In the genomic region with DNA sequence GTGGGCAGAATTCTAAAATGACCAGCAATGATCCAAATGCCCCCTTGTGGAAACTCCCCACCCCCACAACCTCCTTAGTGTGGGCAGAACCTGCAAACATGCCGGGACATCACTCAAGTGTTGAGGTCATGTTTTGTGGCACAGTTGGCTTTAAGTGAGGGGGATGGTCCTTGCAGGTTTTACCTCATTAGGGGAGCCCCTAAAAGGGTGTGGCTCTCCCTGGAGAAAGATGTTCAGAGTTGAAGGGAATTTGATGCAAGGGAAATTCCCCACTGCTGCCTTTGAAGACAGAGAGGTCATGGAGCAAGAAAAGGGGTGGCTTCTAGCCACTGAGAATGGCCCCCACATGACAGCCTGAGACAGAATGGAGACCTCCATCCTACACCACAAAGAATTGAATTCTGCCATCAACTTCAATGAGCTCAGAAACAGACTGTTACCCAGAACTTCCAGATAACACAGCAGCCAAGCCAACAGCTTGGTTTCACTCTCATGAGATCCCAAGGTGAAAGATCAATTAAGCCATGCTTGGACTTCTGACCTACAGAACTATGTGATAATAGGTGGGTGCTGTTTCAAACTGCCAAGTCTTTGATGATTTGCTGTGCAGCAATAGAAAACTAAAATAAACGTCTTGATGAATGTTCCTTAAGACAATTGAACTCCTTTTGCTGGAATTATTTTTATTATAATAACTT, we compare ENCODE assay signal across 24 cellular contexts.
DNase-seq lines count a peak whose midpoint lies in the region; ATAC-seq, FAIRE-seq and TF ChIP-seq lines count a peak whose summit lies in the region.
"Had no signal": no experiment of that assay in that cellular context is flagged by ENCODE, and none has a peak within 500 bp of the region (broad histone marks: within the 10 kb centered on the region; RNA-seq: fewer than 3 reads in every experiment).

No MANE protein-coding gene starts in this region.

- H4K20me1 ChIP-seq in HepG2 (ENCODE audit: insufficient read depth, low read length): no peaks in the 10 kb centered on the region

- intact Hi-C loops in HepG2 (cut with micrococcal nuclease; ENCODE audit: unreplicated experiment) (no loop called here), Calu3 (cut with micrococcal nuclease; ENCODE audit: unreplicated experiment) (no loop called here)

- 55% methylated on average over 2 of the region's 2 CpGs for WGBS in liver
- 4% methylated on average over 1 of the region's 2 CpGs for WGBS in HepG2 (ENCODE audit: low lambda C conversion rate)
- WGBS in tibial nerve, 2 donors: 48 to 57% methylated on average over 2 of the region's 2 CpGs

- BruUV-seq in HepG2 (replicated peaks; lab: Mats Ljungman, UMichigan) (no TSS peak), Calu3 (replicated peaks; lab: Mats Ljungman, UMichigan) (no TSS peak)

- no peak for DNase-seq in HepG2 (ENCODE audit: low spot score)
- no peak for DNase-seq in Calu3
- DNase-seq in tibial nerve (ENCODE audit: low spot score in 2 of 2): no peak
- DNase-seq: adrenal gland; CD8-positive, alpha-beta memory T cell; DMS79 treated with DMSO at 0.1 percent for 48 hours; foreskin keratinocyte; GM23248; hypothalamus; NCI-H1417 treated with DMSO at 0.1 percent for 48 hours; Peyer's patch; sigmoid colon; uterus had no signal

- no peak for TF ChIP-seq EP300 in HepG2 (IDR thresholded peaks at IDR 0.05; ENCODE audit: low read depth in 2 of 2, low read length in 2 of 2)
- TF ChIP-seq EP300 in HepG2 (CRISPR knock-in tag; IDR thresholded peaks at IDR 0.05; ENCODE audit: borderline replicate concordance): no peak
- TF ChIP-seq EP300 in tibial nerve (IDR thresholded peaks at IDR 0.05): no peak

- POLR2A ChIA-PET in HepG2 (lab: Yijun Ruan, JAX): no interaction called here

- no peaks in the 10 kb centered on the region for H3K4me1 Mint-ChIP-seq in activated T-helper 17 cell treated with anti-CD3 and anti-CD28 coated beads, Interleukin-2, amount 50 U/mL, for 72 hours
- no peaks in the 10 kb centered on the region for H3K4me1 Mint-ChIP-seq in Calu3 (ENCODE audit: low read depth, unreplicated experiment)
- H3K4me1 Mint-ChIP-seq: CD8-positive, alpha-beta memory T cell; memory B cell had no signal

- no peaks in the 10 kb centered on the region for H3K36me3 Mint-ChIP-seq in activated T-helper 17 cell treated with anti-CD3 and anti-CD28 coated beads, Interleukin-2, amount 50 U/mL, for 72 hours (ENCODE audit: low read depth)
- H3K36me3 Mint-ChIP-seq in Calu3 (ENCODE audit: insufficient read depth, unreplicated experiment): no peaks in the 10 kb centered on the region
- H3K36me3 Mint-ChIP-seq: CD8-positive, alpha-beta memory T cell; memory B cell had no signal

- no peaks in the 10 kb centered on the region for H3K79me2 ChIP-seq in HepG2 (ENCODE audit: insufficient read depth, low read length)
- H3K79me2 ChIP-seq: parathyroid adenoma had no signal

- H2AFZ ChIP-seq in HepG2 (ENCODE audit: low read length): no peak overlapping the region
- H2AFZ ChIP-seq: GM23248, parathyroid adenoma had no signal

- no peaks in the 10 kb centered on the region for H3K9me3 ChIP-seq in liver (ENCODE audit: control insufficient read depth in 4 of 4, low read length in 3 of 4)
- no peaks in the 10 kb centered on the region for H3K9me3 ChIP-seq in HepG2 (ENCODE audit: low read length)
- H3K9me3 ChIP-seq in tibial nerve: peaks cover 0 to 5% (median 0%) of the 10 kb centered on the region in 4 donors
- H3K9me3 ChIP-seq: adrenal gland, Peyer's patch, sigmoid colon, uterus had no signal

- peaks cover 3 to 9% (median 4%) of the 10 kb centered on the region in 4 donors for H3K4me1 ChIP-seq in liver (ENCODE audit: control insufficient read depth in 4 of 4, insufficient read depth in 4 of 4, low read length in 3 of 4)
- H3K4me1 ChIP-seq in HepG2 (ENCODE audit: insufficient read depth, low read length): 0 out of 2 replicates have a peak, but pooled peaks cover 2% of the 10 kb centered on the region
- no peaks in the 10 kb centered on the region for H3K4me1 ChIP-seq in tibial nerve
- H3K4me1 ChIP-seq: adrenal gland, foreskin keratinocyte, parathyroid adenoma, Peyer's patch, sigmoid colon, uterus had no signal

- H3K9ac ChIP-seq in liver (ENCODE audit: low read depth in 1 of 2, low read length in 2 of 2) (no peak overlapping the region), HepG2 (ENCODE audit: insufficient read depth, low read depth, low read length) (no peak overlapping the region)
- H3K9ac ChIP-seq: GM23248, parathyroid adenoma had no signal

- no peak overlapping the region for H3K4me3 Mint-ChIP-seq in activated T-helper 17 cell treated with anti-CD3 and anti-CD28 coated beads, Interleukin-2, amount 50 U/mL, for 72 hours
- H3K4me3 Mint-ChIP-seq in Calu3 (ENCODE audit: low read depth, unreplicated experiment): no peak overlapping the region
- H3K4me3 Mint-ChIP-seq: CD8-positive, alpha-beta memory T cell; memory B cell; naive thymus-derived CD4-positive, alpha-beta T cell had no signal

- no peak overlapping the region for H3K4me3 ChIP-seq in liver (ENCODE audit: low read depth in 1 of 3, low read length in 3 of 3)
- H3K4me3 ChIP-seq in HepG2 (replicated peaks in 1 of 3; ENCODE audit: insufficient read depth in 1 of 3, low read depth in 2 of 3, low read length in 3 of 3): no peak overlapping the region
- no peak overlapping the region for H3K4me3 ChIP-seq in tibial nerve
- H3K4me3 ChIP-seq: adrenal gland, GM23248, Peyer's patch, sigmoid colon, SK-N-MC, uterus had no signal

- H3K9me3 Mint-ChIP-seq in activated T-helper 17 cell treated with anti-CD3 and anti-CD28 coated beads, Interleukin-2, amount 50 U/mL, for 72 hours: no peaks in the 10 kb centered on the region
- H3K9me3 Mint-ChIP-seq in Calu3 (ENCODE audit: low read depth, unreplicated experiment): peaks cover 4% of the 10 kb centered on the region

- H3K4me2 ChIP-seq in HepG2 (ENCODE audit: low read depth, low read length): no peak overlapping the region

- no peak for FAIRE-seq in HepG2 (lab: Jason Lieb, UNC)
- FAIRE-seq: keratinocyte had no signal

- in situ Hi-C loops in HepG2 (cut with HindIII; ENCODE audit: extremely low pct_ligation_motif_present, low pct_unique_long_range_greater_than_20kb): no loop called here

- ATAC-seq in HepG2 (no peak), HG02759 (IDR thresholded peaks at IDR 0.05; ENCODE audit: unreplicated experiment) (peak; percentile 64), HG02938 (IDR thresholded peaks at IDR 0.05; ENCODE audit: unreplicated experiment) (no peak), GM21390 (IDR thresholded peaks at IDR 0.05; ENCODE audit: unreplicated experiment) (no peak)
- peak; percentile 59 for ATAC-seq in activated T-helper 17 cell treated with anti-CD3 and anti-CD28 coated beads, Interleukin-2, amount 50 U/mL, for 72 hours (replicated peaks)
- ATAC-seq: foreskin keratinocyte; naive thymus-derived CD4-positive, alpha-beta T cell had no signal

- H3K27ac ChIP-seq in liver (ENCODE audit: low read depth in 1 of 2, low read length in 2 of 2) (no peak overlapping the region), HepG2 (ENCODE audit: extremely low read length, insufficient read depth, low read length) (no peak overlapping the region), tibial nerve (no peak overlapping the region)
- H3K27ac ChIP-seq: adrenal gland, epithelial cell of prostate, foreskin keratinocyte, GM23248, parathyroid adenoma, Peyer's patch, sigmoid colon, SK-N-MC, uterus had no signal

- H3K27ac Mint-ChIP-seq in activated T-helper 17 cell treated with anti-CD3 and anti-CD28 coated beads, Interleukin-2, amount 50 U/mL, for 72 hours: no peak overlapping the region
- H3K27ac Mint-ChIP-seq in Calu3 (ENCODE audit: unreplicated experiment): no peak overlapping the region
- H3K27ac Mint-ChIP-seq: CD8-positive, alpha-beta memory T cell; memory B cell had no signal

- no peak for TF ChIP-seq POLR2A in HepG2 (IDR thresholded peaks at IDR 0.05; ENCODE audit: insufficient read depth in 1 of 2, low read depth in 2 of 2, low read length in 2 of 2)
- no peak for TF ChIP-seq POLR2A in tibial nerve (IDR thresholded peaks at IDR 0.05)

- H3K27me3 ChIP-seq in liver (ENCODE audit: control insufficient read depth in 4 of 4, insufficient read depth in 4 of 4, low read length in 3 of 4) (no peaks in the 10 kb centered on the region), HepG2 (ENCODE audit: control insufficient read depth in 1 of 2, insufficient read depth in 2 of 2, low read length in 2 of 2) (0 out of 5 replicates have a peak, but pooled peaks cover 0 to 2% of the 10 kb centered on the region in 2 experiments), tibial nerve (no peaks in the 10 kb centered on the region)
- H3K27me3 ChIP-seq: adrenal gland, foreskin keratinocyte, Peyer's patch, sigmoid colon, uterus had no signal

- H3K36me3 ChIP-seq in liver (ENCODE audit: control insufficient read depth in 4 of 4, insufficient read depth in 3 of 4, low read depth in 1 of 4, low read length in 3 of 4): no peaks in the 10 kb centered on the region
- no peaks in the 10 kb centered on the region for H3K36me3 ChIP-seq in HepG2 (replicated peaks in 1 of 2; ENCODE audit: control insufficient read depth in 1 of 2, insufficient read depth in 2 of 2, low read length in 2 of 2)
- H3K36me3 ChIP-seq in tibial nerve: no peaks in the 10 kb centered on the region
- H3K36me3 ChIP-seq: adrenal gland, Peyer's patch, sigmoid colon, uterus had no signal

- H3K27me3 Mint-ChIP-seq in activated T-helper 17 cell treated with anti-CD3 and anti-CD28 coated beads, Interleukin-2, amount 50 U/mL, for 72 hours: peaks cover 27% of the 10 kb centered on the region
- peaks cover 25% of the 10 kb centered on the region for H3K27me3 Mint-ChIP-seq in Calu3 (ENCODE audit: unreplicated experiment)

- TF ChIP-seq CTCF in liver (IDR thresholded peaks at IDR 0.05; ENCODE audit: low read depth, low read length, missing input control): no peak
- no peak for TF ChIP-seq CTCF in HepG2 (CRISPR knock-in tag; IDR thresholded peaks at IDR 0.05)
- no peak for TF ChIP-seq CTCF in Calu3 (IDR thresholded peaks at IDR 0.05; ENCODE audit: unreplicated experiment)
- no peak for TF ChIP-seq CTCF in tibial nerve (IDR thresholded peaks at IDR 0.05)

- CTCF ChIA-PET in HepG2 (lab: Yijun Ruan, JAX; ENCODE audit: low intra/inter-chr PET ratio, low total read pairs) (no interaction called here), Calu3 (lab: Charles Lee) (no interaction called here)

- no peak for TF ChIP-seq RAD21 in liver (IDR thresholded peaks at IDR 0.05)
- TF ChIP-seq RAD21 in HepG2 (CRISPR knock-in tag; IDR thresholded peaks at IDR 0.05): no peak

TF ChIP-seq in HepG2, 621 proteins besides CTCF, POLR2A, EP300 and RAD21 (continues in another document):
- TF ChIP-seq, protein P1, sequence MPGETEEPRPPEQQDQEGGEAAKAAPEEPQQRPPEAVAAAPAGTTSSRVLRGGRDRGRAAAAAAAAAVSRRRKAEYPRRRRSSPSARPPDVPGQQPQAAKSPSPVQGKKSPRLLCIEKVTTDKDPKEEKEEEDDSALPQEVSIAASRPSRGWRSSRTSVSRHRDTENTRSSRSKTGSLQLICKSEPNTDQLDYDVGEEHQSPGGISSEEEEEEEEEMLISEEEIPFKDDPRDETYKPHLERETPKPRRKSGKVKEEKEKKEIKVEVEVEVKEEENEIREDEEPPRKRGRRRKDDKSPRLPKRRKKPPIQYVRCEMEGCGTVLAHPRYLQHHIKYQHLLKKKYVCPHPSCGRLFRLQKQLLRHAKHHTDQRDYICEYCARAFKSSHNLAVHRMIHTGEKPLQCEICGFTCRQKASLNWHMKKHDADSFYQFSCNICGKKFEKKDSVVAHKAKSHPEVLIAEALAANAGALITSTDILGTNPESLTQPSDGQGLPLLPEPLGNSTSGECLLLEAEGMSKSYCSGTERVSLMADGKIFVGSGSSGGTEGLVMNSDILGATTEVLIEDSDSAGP (CRISPR knock-in tag; IDR thresholded peaks at IDR 0.05; ENCODE audit: borderline replicate concordance): no peak

Comparison
In these comparisons a context has a peak if more than half of its experiments do, and no peak if none do; other contexts are left out.
1. ATAC-seq: peak in HG02759 (single experiment) and activated T-helper 17 cell treated with anti-CD3 and anti-CD28 coated beads, Interleukin-2, amount 50 U/mL, for 72 hours (single experiment); none in HepG2 (single experiment), HG02938 (single experiment) and GM21390 (single experiment).